In the genomic region with DNA sequence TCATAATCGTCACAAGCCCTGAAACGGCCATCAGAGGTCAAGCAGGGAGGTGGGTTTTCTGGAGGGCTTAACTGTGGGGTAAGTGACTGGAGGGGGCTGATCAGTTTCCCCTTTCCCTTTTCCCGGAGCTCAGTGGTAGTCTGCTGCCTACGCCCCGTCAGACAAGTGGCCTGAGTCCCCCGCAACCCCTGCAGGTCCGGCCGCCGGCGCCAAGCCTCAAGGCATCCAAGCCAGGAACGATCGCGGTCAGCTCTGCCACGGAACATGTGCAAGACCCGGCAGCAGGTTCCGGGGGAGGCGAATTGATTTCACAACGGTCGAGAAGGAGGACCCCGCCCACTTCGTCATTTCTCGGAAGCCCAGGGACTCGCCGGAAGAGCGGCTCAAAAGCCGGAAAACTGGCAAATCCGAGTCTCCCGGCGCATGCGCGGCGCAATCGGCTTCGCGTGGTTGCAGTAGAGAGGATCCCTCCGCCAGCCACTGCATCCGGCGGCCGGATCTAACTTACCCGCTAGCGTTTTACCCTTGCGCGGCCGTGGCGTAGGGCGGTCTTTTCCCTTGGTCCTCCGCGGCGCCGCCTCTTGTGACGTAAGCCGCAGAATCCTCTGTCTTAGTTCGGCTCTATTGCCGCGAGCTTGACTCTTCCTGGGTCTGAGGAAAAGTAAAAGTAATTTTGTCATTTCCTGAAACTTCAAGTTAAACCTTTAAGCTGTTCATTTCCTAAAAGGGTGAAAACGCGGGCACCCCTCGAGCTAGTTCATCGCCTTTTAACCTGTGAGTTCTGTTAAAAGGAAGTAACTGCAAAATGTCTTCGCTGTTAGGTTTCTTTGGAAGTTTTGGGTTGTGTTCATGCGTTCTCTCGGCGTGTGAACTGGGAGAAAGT, we compare ENCODE assay signal across 1 cellular context.
TF ChIP-seq lines count a peak whose summit lies in the region.

No MANE protein-coding gene starts in this region.

TF ChIP-seq in HepG2, 621 proteins besides CTCF, POLR2A, EP300 and RAD21 (continued from another document):
- TF ChIP-seq MTF2 (CRISPR knock-in tag; IDR thresholded peaks at IDR 0.05; ENCODE audit: borderline replicate concordance) = 0 out of 2 replicates have a peak, but pooled peaks have one; percentile 33
- TF ChIP-seq PAX8 (CRISPR knock-in tag; IDR thresholded peaks at IDR 0.05; ENCODE audit: borderline replicate concordance) = peak; percentile 85; the same call in 1 of the 2 replicates
- no peak for TF ChIP-seq ETS1 (CRISPR knock-in tag; IDR thresholded peaks at IDR 0.05)
- TF ChIP-seq ERF (CRISPR knock-in tag; IDR thresholded peaks at IDR 0.05) = peak; percentile 98
- no peak for TF ChIP-seq ZFP62 (CRISPR knock-in tag; IDR thresholded peaks at IDR 0.05)
- TF ChIP-seq ZNF781 (CRISPR knock-in tag; IDR thresholded peaks at IDR 0.05; ENCODE audit: borderline replicate concordance, not compliant biosample characterization) = peak; percentile 90
- peak; percentile 96 for TF ChIP-seq EED (CRISPR knock-in tag; IDR thresholded peaks at IDR 0.05)
- no peak for TF ChIP-seq ZFYVE20 (CRISPR knock-in tag; IDR thresholded peaks at IDR 0.05; ENCODE audit: borderline replicate concordance, low read depth)
- TF ChIP-seq NFYC (CRISPR knock-in tag; IDR thresholded peaks at IDR 0.05) = peak; percentile 54; the same call in 1 of the 2 replicates
- TF ChIP-seq ZNF577 (CRISPR knock-in tag; IDR thresholded peaks at IDR 0.05; ENCODE audit: borderline replicate concordance, low read depth) = 0 out of 2 replicates have a peak, but pooled peaks have one; percentile 87
- TF ChIP-seq ZHX2 (IDR thresholded peaks at IDR 0.05; ENCODE audit: low read depth) = peak; percentile 87
- peak; percentile 60 for TF ChIP-seq ZHX2 (CRISPR knock-in tag; IDR thresholded peaks at IDR 0.05; ENCODE audit: borderline replicate concordance)
- peak; percentile 90 for TF ChIP-seq SRY (CRISPR knock-in tag; IDR thresholded peaks at IDR 0.05)
- TF ChIP-seq ZNF263 (CRISPR knock-in tag; IDR thresholded peaks at IDR 0.05) = peak; percentile 28; the same call in 1 of the 2 replicates
- TF ChIP-seq NFATC3 (CRISPR knock-in tag; IDR thresholded peaks at IDR 0.05) = peak; percentile 83; the same call in 1 of the 2 replicates
- TF ChIP-seq KDM1A (CRISPR knock-in tag; IDR thresholded peaks at IDR 0.05) = no peak
- peak; percentile 97 for TF ChIP-seq MED8 (CRISPR knock-in tag; IDR thresholded peaks at IDR 0.05; ENCODE audit: insufficient replicate concordance)
- TF ChIP-seq ZNF790 (CRISPR knock-in tag; IDR thresholded peaks at IDR 0.05; ENCODE audit: borderline replicate concordance) = no peak; the same call in 1 of the 2 replicates
- peak; percentile 91 for TF ChIP-seq GZF1 (CRISPR knock-in tag; IDR thresholded peaks at IDR 0.05)
- peak; percentile 94 for TF ChIP-seq CBX1 (IDR thresholded peaks at IDR 0.05; ENCODE audit: low read depth)
- TF ChIP-seq CENPX (CRISPR knock-in tag; IDR thresholded peaks at IDR 0.05) = no peak
- no peak for TF ChIP-seq CC2D1A (CRISPR knock-in tag; IDR thresholded peaks at IDR 0.05)
- TF ChIP-seq SNAPC2 (CRISPR knock-in tag; IDR thresholded peaks at IDR 0.05) = no peak
- TF ChIP-seq MATR3 (CRISPR knock-in tag; IDR thresholded peaks at IDR 0.05) = no peak
- TF ChIP-seq, protein P1, sequence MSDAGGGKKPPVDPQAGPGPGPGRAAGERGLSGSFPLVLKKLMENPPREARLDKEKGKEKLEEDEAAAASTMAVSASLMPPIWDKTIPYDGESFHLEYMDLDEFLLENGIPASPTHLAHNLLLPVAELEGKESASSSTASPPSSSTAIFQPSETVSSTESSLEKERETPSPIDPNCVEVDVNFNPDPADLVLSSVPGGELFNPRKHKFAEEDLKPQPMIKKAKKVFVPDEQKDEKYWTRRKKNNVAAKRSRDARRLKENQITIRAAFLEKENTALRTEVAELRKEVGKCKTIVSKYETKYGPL (CRISPR knock-in tag; IDR thresholded peaks at IDR 0.05) = 0 out of 2 replicates have a peak, but pooled peaks have one; percentile 8
- peak; percentile 65; the same call in 1 of the 2 replicates for TF ChIP-seq KLF9 (CRISPR knock-in tag; IDR thresholded peaks at IDR 0.05; ENCODE audit: low read depth)
- TF ChIP-seq, protein P2, sequence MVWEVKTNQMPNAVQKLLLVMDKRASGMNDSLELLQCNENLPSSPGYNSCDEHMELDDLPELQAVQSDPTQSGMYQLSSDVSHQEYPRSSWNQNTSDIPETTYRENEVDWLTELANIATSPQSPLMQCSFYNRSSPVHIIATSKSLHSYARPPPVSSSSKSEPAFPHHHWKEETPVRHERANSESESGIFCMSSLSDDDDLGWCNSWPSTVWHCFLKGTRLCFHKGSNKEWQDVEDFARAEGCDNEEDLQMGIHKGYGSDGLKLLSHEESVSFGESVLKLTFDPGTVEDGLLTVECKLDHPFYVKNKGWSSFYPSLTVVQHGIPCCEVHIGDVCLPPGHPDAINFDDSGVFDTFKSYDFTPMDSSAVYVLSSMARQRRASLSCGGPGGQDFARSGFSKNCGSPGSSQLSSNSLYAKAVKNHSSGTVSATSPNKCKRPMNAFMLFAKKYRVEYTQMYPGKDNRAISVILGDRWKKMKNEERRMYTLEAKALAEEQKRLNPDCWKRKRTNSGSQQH (CRISPR knock-in tag; IDR thresholded peaks at IDR 0.05; ENCODE audit: low read depth) = peak; percentile 95; the same call in 1 of the 2 replicates
- peak; percentile 78 for TF ChIP-seq ZSCAN22 (CRISPR knock-in tag; IDR thresholded peaks at IDR 0.05)
- TF ChIP-seq SKI (IDR thresholded peaks at IDR 0.05; ENCODE audit: partially characterized antibody) = peak; percentile 73
- peak; percentile 52; the same call in 1 of the 2 replicates for TF ChIP-seq SMAD1 (CRISPR knock-in tag; IDR thresholded peaks at IDR 0.05; ENCODE audit: borderline replicate concordance, low read depth)
- TF ChIP-seq DPF2 (CRISPR knock-in tag; IDR thresholded peaks at IDR 0.05; ENCODE audit: borderline replicate concordance, low read depth) = no peak
- TF ChIP-seq FOXJ3 (CRISPR knock-in tag; IDR thresholded peaks at IDR 0.05; ENCODE audit: borderline replicate concordance) = peak; percentile 75; the same call in 1 of the 2 replicates
- TF ChIP-seq ZNF878 (CRISPR knock-in tag; IDR thresholded peaks at IDR 0.05) = peak; percentile 97
- peak; percentile 97 for TF ChIP-seq ZNF501 (CRISPR knock-in tag; IDR thresholded peaks at IDR 0.05)
